ENCODE assay signal across 18 cellular contexts in genomic region chr16:30853758-30854157, GRCh38.
"Had no signal": no experiment of that assay in that cellular context is flagged by ENCODE, and none has a peak within 500 bp of the region (broad histone marks: within the 10 kb centered on the region; RNA-seq: fewer than 3 reads in every experiment).

No MANE protein-coding gene starts in this region.

- H3K27ac ChIP-seq: prostate gland, tibial artery had no signal

- H3K9me3 ChIP-seq: heart right ventricle, prostate gland, right atrium auricular region, tibial artery had no signal

- H3K36me3 ChIP-seq: prostate gland, right atrium auricular region had no signal

- H3K4me3 Mint-ChIP-seq: activated CD4-positive, alpha-beta memory T cell treated with anti-CD3 and anti-CD28 coated beads, Interleukin-2, amount 10 ng/mL, durations not matched to agents 7 days and 5 days; activated CD8-positive, alpha-beta memory T cell treated with anti-CD3 and anti-CD28 coated beads, Interleukin-2, amount 10 ng/mL, durations not matched to agents 7 days and 5 days; activated naive CD8-positive, alpha-beta T cell treated with anti-CD3 and anti-CD28 coated beads, Interleukin-2, amount 10 ng/mL, durations not matched to agents 7 days and 5 days; endodermal cell; memory B cell; naive B cell; T-helper 2 cell treated with Interferon-gamma antibody and Interleukin-4, amounts not matched to agents 5 μg/mL and 100 μg/mL, for 36 hours had no signal

- DNase-seq: activated CD4-positive, alpha-beta memory T cell treated with anti-CD3 and anti-CD28 coated beads, Interleukin-2, amount 10 ng/mL, durations not matched to agents 7 days and 5 days; activated CD4-positive, alpha-beta T cell treated with anti-CD3 and anti-CD28 coated beads for 48 hours; activated CD4-positive, CD25-positive, alpha-beta regulatory T cell; activated CD8-positive, alpha-beta memory T cell treated with anti-CD3 and anti-CD28 coated beads, Interleukin-2, amount 10 ng/mL, durations not matched to agents 7 days and 5 days; activated naive CD8-positive, alpha-beta T cell treated with anti-CD3 and anti-CD28 coated beads, Interleukin-2, amount 10 ng/mL, durations not matched to agents 7 days and 5 days; amygdala; endodermal cell; heart right ventricle; kidney glomerular epithelial cell; left ventricle myocardium superior; naive B cell; stimulated activated CD4-positive, alpha-beta T cell treated with anti-CD3 and anti-CD28 coated beads, Interleukin-2, amount 100 ng/mL, for 24 hours; stimulated activated naive CD4-positive, alpha-beta T cell treated with Interleukin-2 at 50 U/mL for 16 hours; tibial artery had no signal

- H3K27me3 ChIP-seq: heart right ventricle, right atrium auricular region, tibial artery had no signal

- ATAC-seq: activated CD8-positive, alpha-beta memory T cell treated with anti-CD3 and anti-CD28 coated beads, Interleukin-2, amount 10 ng/mL, durations not matched to agents 7 days and 5 days had no signal

- H3K36me3 Mint-ChIP-seq: activated CD8-positive, alpha-beta memory T cell treated with anti-CD3 and anti-CD28 coated beads, Interleukin-2, amount 10 ng/mL, durations not matched to agents 7 days and 5 days; activated naive CD8-positive, alpha-beta T cell treated with anti-CD3 and anti-CD28 coated beads, Interleukin-2, amount 10 ng/mL, durations not matched to agents 7 days and 5 days; naive B cell had no signal

- H3K4me1 Mint-ChIP-seq: activated CD4-positive, alpha-beta memory T cell treated with anti-CD3 and anti-CD28 coated beads, Interleukin-2, amount 10 ng/mL, durations not matched to agents 7 days and 5 days; memory B cell; naive B cell had no signal

- H3K27me3 Mint-ChIP-seq: activated CD4-positive, alpha-beta memory T cell treated with anti-CD3 and anti-CD28 coated beads, Interleukin-2, amount 10 ng/mL, durations not matched to agents 7 days and 5 days; activated CD8-positive, alpha-beta memory T cell treated with anti-CD3 and anti-CD28 coated beads, Interleukin-2, amount 10 ng/mL, durations not matched to agents 7 days and 5 days; memory B cell; naive B cell had no signal

- H3K9me3 Mint-ChIP-seq: activated CD4-positive, alpha-beta memory T cell treated with anti-CD3 and anti-CD28 coated beads, Interleukin-2, amount 10 ng/mL, durations not matched to agents 7 days and 5 days; activated naive CD8-positive, alpha-beta T cell treated with anti-CD3 and anti-CD28 coated beads, Interleukin-2, amount 10 ng/mL, durations not matched to agents 7 days and 5 days; endodermal cell; memory B cell; naive B cell; T-helper 2 cell treated with Interferon-gamma antibody and Interleukin-4, amounts not matched to agents 5 μg/mL and 100 μg/mL, for 36 hours had no signal

- H3K4me1 ChIP-seq: prostate gland, tibial artery had no signal

- H3K27ac Mint-ChIP-seq: activated CD4-positive, alpha-beta memory T cell treated with anti-CD3 and anti-CD28 coated beads, Interleukin-2, amount 10 ng/mL, durations not matched to agents 7 days and 5 days; activated CD8-positive, alpha-beta memory T cell treated with anti-CD3 and anti-CD28 coated beads, Interleukin-2, amount 10 ng/mL, durations not matched to agents 7 days and 5 days; activated naive CD8-positive, alpha-beta T cell treated with anti-CD3 and anti-CD28 coated beads, Interleukin-2, amount 10 ng/mL, durations not matched to agents 7 days and 5 days; endodermal cell; memory B cell; T-helper 2 cell treated with Interferon-gamma antibody and Interleukin-4, amounts not matched to agents 5 μg/mL and 100 μg/mL, for 36 hours had no signal

- H3K4me3 ChIP-seq: heart right ventricle, prostate gland, right atrium auricular region, tibial artery had no signal
